In the genomic region with DNA sequence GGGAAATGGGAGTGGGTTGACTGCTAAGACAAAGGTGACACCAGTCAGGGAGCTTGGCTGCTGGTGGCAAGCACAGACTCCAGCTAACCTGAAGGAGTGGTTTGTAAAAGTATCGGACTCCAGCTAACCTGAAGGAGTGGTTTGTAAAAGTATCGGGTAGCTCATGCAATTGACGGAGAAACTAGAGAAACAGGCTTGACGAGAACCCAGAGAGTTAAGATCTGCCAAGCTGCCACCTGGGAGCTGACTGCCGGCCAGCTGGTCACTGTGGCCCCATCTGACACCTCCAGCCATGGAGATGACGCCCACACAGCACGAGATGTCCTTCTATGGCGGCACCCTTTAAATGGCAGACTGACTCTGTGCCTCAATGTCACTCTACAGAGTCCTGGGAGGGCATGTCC, we compare ENCODE assay signal across 2 cellular contexts.
TF ChIP-seq lines count a peak whose summit lies in the region.

No MANE protein-coding gene starts in this region.

TF ChIP-seq in IMR-90, 13 proteins besides CTCF, POLR2A, EP300 and RAD21:
- TF ChIP-seq CHD1 (IDR thresholded peaks at IDR 0.05; ENCODE audit: low read depth, low read length) (no peak), SMC3 (IDR thresholded peaks at IDR 0.05; ENCODE audit: low read depth, low read length) (no peak), FOS (IDR thresholded peaks at IDR 0.05; ENCODE audit: low read depth, low read length) (no peak)
- TF ChIP-seq, protein P1, sequence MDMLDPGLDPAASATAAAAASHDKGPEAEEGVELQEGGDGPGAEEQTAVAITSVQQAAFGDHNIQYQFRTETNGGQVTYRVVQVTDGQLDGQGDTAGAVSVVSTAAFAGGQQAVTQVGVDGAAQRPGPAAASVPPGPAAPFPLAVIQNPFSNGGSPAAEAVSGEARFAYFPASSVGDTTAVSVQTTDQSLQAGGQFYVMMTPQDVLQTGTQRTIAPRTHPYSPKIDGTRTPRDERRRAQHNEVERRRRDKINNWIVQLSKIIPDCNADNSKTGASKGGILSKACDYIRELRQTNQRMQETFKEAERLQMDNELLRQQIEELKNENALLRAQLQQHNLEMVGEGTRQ (IDR thresholded peaks at IDR 0.05; ENCODE audit: low read depth, low read length), result no peak

TF ChIP-seq in GM12891, 5 proteins besides CTCF, POLR2A, EP300 and RAD21:
- TF ChIP-seq SPI1 (IDR thresholded peaks at IDR 0.05; ENCODE audit: low read depth, low read length) (no peak), POLR2AphosphoS5 (IDR thresholded peaks at IDR 0.05; ENCODE audit: low read depth, low read length) (no peak)
